8 cellular contexts compared by ENCODE assay signal in genomic region chr1:959730-960039, GRCh38. TPM values are rescaled to one million over a fixed set of nuclear protein-coding genes. Genes with fewer than 3 reads are reported as not detected.
DNase-seq lines count a peak whose midpoint lies in the region; ATAC-seq and TF ChIP-seq lines count a peak whose summit lies in the region.

No MANE protein-coding gene starts in this region.

- peak overlapping the region; percentile 21 for H4K8ac ChIP-seq in trophoblast cell (ENCODE audit: low read depth, low read length)

- no peak overlapping the region for H3K14ac ChIP-seq in trophoblast cell (ENCODE audit: low read length)

- peak overlapping the region in 1 of 7 donors; percentile 75 for H3K27ac Mint-ChIP-seq in CD4-positive, alpha-beta memory T cell

- H3K4me2 ChIP-seq in trophoblast cell (ENCODE audit: low read length): no peak overlapping the region

- H2BK5ac ChIP-seq in trophoblast cell (ENCODE audit: low read depth, low read length, poor library complexity): no peak overlapping the region

- no peaks in the 10 kb centered on the region for H3K27me3 Mint-ChIP-seq in CD4-positive, alpha-beta memory T cell

- peaks cover 10% of the 10 kb centered on the region for H3K79me1 ChIP-seq in trophoblast cell (ENCODE audit: low read length)

- H3K9me3 Mint-ChIP-seq in CD4-positive, alpha-beta memory T cell: no peaks in the 10 kb centered on the region

- H3K27me3 ChIP-seq in CD4-positive, alpha-beta memory T cell (ENCODE audit: insufficient read depth, low read length): no peaks in the 10 kb centered on the region
- H3K27me3 ChIP-seq in Peyer's patch (no peaks in the 10 kb centered on the region), esophagus (ENCODE audit: control insufficient read depth in 1 of 2, insufficient read depth in 2 of 2, low read length in 2 of 2) (no peaks in the 10 kb centered on the region), trophoblast cell (ENCODE audit: insufficient read depth, low read length) (peaks cover 3% of the 10 kb centered on the region)

- peaks cover 7 to 34% (median 18%) of the 10 kb centered on the region in 4 donors for H3K4me1 Mint-ChIP-seq in CD4-positive, alpha-beta memory T cell

- CTCF ChIA-PET in CD4-positive, alpha-beta memory T cell (lab: Charles Lee; ENCODE audit: partially characterized antibody): interaction anchor here (1.2 to 1.5 kb wide), 2 partner anchors 54 to 91 kb away, joined by 4 to 7 read pairs; no protein-coding TSS in a partner anchor

- peaks cover 6 to 25% of the 10 kb centered on the region in 2 donors for H3K36me3 Mint-ChIP-seq in CD4-positive, alpha-beta memory T cell

- H2AK5ac ChIP-seq in trophoblast cell (ENCODE audit: low read length): peak overlapping the region; percentile 5

- ATAC-seq in HG03039 (IDR thresholded peaks at IDR 0.05; ENCODE audit: unreplicated experiment): no peak

- TF ChIP-seq CTCF in Peyer's patch (IDR thresholded peaks at IDR 0.05): no peak

- no peak overlapping the region for H2BK120ac ChIP-seq in trophoblast cell (ENCODE audit: insufficient read depth, low read length, poor library complexity)

- H3K36me3 ChIP-seq in CD4-positive, alpha-beta memory T cell (ENCODE audit: insufficient read depth, low read length): peaks cover 22% of the 10 kb centered on the region
- H3K36me3 ChIP-seq in Peyer's patch: peaks cover 0 to 33% (median 0%) of the 10 kb centered on the region in 3 donors
- peaks cover 5 to 30% of the 10 kb centered on the region in 2 donors for H3K36me3 ChIP-seq in esophagus (ENCODE audit: control insufficient read depth in 2 of 2, insufficient read depth in 2 of 2, low read length in 1 of 2)
- H3K36me3 ChIP-seq in trophoblast cell (ENCODE audit: control insufficient read depth in 1 of 2, insufficient read depth in 2 of 2, low read length in 2 of 2): peaks cover 48 to 55% of the 10 kb centered on the region in 2 experiments

- H3K4me1 ChIP-seq in CD4-positive, alpha-beta memory T cell (ENCODE audit: insufficient read depth, low read length): peaks cover 23% of the 10 kb centered on the region
- H3K4me1 ChIP-seq in Peyer's patch (peaks cover 5 to 36% (median 24%) of the 10 kb centered on the region in 4 donors), esophagus (ENCODE audit: control insufficient read depth in 2 of 2, insufficient read depth in 2 of 2, low read length in 1 of 2) (peaks cover 0 to 11% of the 10 kb centered on the region in 2 donors), trophoblast cell (ENCODE audit: control insufficient read depth in 1 of 2, insufficient read depth in 2 of 2, low read length in 2 of 2) (peaks cover 5 to 15% of the 10 kb centered on the region in 2 experiments)

- H3K9ac ChIP-seq in trophoblast cell (ENCODE audit: low read length): no peak overlapping the region

- peak overlapping the region; percentile 48 to 91 (median 85) for H3K4me3 Mint-ChIP-seq in CD4-positive, alpha-beta memory T cell

- H3K27ac ChIP-seq in CD4-positive, alpha-beta memory T cell (ENCODE audit: low read depth, low read length): peak overlapping the region; percentile 65
- H3K27ac ChIP-seq in Peyer's patch (peak overlapping the region in 1 of 4 donors; percentile 72), esophagus (ENCODE audit: low read depth in 2 of 2, low read length in 1 of 2) (peak overlapping the region in 1 of 2 donors; percentile 8), trophoblast cell (ENCODE audit: low read depth, low read length) (no peak overlapping the region)

- H4K91ac ChIP-seq in trophoblast cell (ENCODE audit: low read depth, low read length): peak overlapping the region; percentile 25

- H4K12ac ChIP-seq in trophoblast cell (ENCODE audit: low read depth, low read length): no peak overlapping the region

- no peaks in the 10 kb centered on the region for H3K9me3 ChIP-seq in CD4-positive, alpha-beta memory T cell (ENCODE audit: control insufficient read depth in 1 of 2, low read length in 2 of 2)
- H3K9me3 ChIP-seq in Peyer's patch (no peaks in the 10 kb centered on the region), esophagus (ENCODE audit: control insufficient read depth in 2 of 2, insufficient read depth in 1 of 2, low read depth in 1 of 2, low read length in 1 of 2) (no peaks in the 10 kb centered on the region), trophoblast cell (ENCODE audit: insufficient read depth, low read depth, low read length) (peaks cover 4% of the 10 kb centered on the region)

- H2AFZ ChIP-seq in trophoblast cell (ENCODE audit: insufficient read depth, low read length, poor library complexity): no peak overlapping the region

- peaks cover 5% of the 10 kb centered on the region for H3K79me2 ChIP-seq in trophoblast cell (ENCODE audit: control insufficient read depth, insufficient read depth, low read length, poor library complexity)

- peak overlapping the region; percentile 51 for H2BK12ac ChIP-seq in trophoblast cell (ENCODE audit: low read length)

- H3K18ac ChIP-seq in trophoblast cell (ENCODE audit: low read length): no peak overlapping the region

- no peak overlapping the region for H3K4ac ChIP-seq in trophoblast cell (ENCODE audit: low read depth, low read length)

- no peak for TF ChIP-seq POLR2A in Peyer's patch (IDR thresholded peaks at IDR 0.05)

- intact Hi-C loops in CD4-positive, alpha-beta memory T cell (cut with micrococcal nuclease): loop anchor here (2.0 to 5.0 kb wide), 2 partner anchors 37 to 53 kb away; partner anchors contain the start of genes ISG15 and SAMD11

- POLR2A ChIA-PET in CD4-positive, alpha-beta memory T cell (lab: Charles Lee; ENCODE audit: partially characterized antibody): interaction anchor here (0.6 to 1.8 kb wide), 4 partner anchors 8 to 109 kb away, joined by 3 to 9 read pairs (median 3); partner anchors contain the start of gene ISG15

- peak overlapping the region in 1 of 2 donors; percentile 83 for H3K4me3 ChIP-seq in CD4-positive, alpha-beta memory T cell (ENCODE audit: low read length in 2 of 2)
- H3K4me3 ChIP-seq in Peyer's patch (peak overlapping the region; percentile 88 to 100 (median 92)), esophagus (ENCODE audit: low read depth in 1 of 2, low read length in 2 of 2) (peak overlapping the region; percentile 91 to 92), trophoblast cell (ENCODE audit: low read depth, low read length) (no peak overlapping the region)

- no peak overlapping the region for H3K23ac ChIP-seq in trophoblast cell (ENCODE audit: low read length)

- peak in 1 of 5 donors; percentile 45 for DNase-seq in CD4-positive, alpha-beta memory T cell
- DNase-seq in Peyer's patch (no peak), trophoblast cell (peak in 1 of 2 donors; percentile 33), NCI-H82 treated with DMSO at 0.1 percent for 48 hours (lab: John Stamatoyannopoulos, UW; ENCODE audit: unreplicated experiment) (no peak), Ammon's horn (ENCODE audit: low spot score) (no peak), AG08395 (ENCODE audit: low spot score) (no peak)

- 27 to 28% methylated on average over 40 of the region's 40 CpGs for WGBS in esophagus, 2 donors
- no CpG with 5 or more reads among the region's 40 CpGs for WGBS in trophoblast cell (ENCODE audit: extremely low coverage, insufficient coverage, insufficient read length)

RNA-seq across cellular contexts. Expression of gene NOC2L, which starts 0.6 kb away (rescaled TPM):
- 10 to 100 TPM; 63.6 to 69.5 TPM for total RNA-seq in CD4-positive, alpha-beta memory T cell
- polyA plus RNA-seq in CD4-positive, alpha-beta memory T cell: 10 to 100 TPM; 63.0 to 67.7 TPM
- 10 to 100 TPM; 18.2 to 58.6 (median 39.9) TPM for total RNA-seq in Peyer's patch
- polyA plus RNA-seq in esophagus: 10 to 100 TPM; 60.8 to 67.4 TPM
- polyA plus RNA-seq in trophoblast cell (2013): 41.5 and 42.0 TPM in 2 replicates

RNA-seq across cellular contexts. Expression of gene KLHL17, which starts 0.7 kb away (rescaled TPM):
- 10 to 100 TPM; 43.4 to 46.5 TPM for total RNA-seq in CD4-positive, alpha-beta memory T cell
- 1 to 10 TPM in 1 of 2 donors, under 1 TPM in 1; 0.89 to 1.7 TPM for polyA plus RNA-seq in CD4-positive, alpha-beta memory T cell
- total RNA-seq in Peyer's patch: 10 to 100 TPM; 14.9 to 17.0 (median 15.8) TPM
- 10 to 100 TPM; 11.9 to 21.8 TPM for polyA plus RNA-seq in esophagus
- 18.1 and 18.5 TPM in 2 replicates for polyA plus RNA-seq in trophoblast cell (2013)

RNA-seq across cellular contexts. Expression of gene PLEKHN1, which starts 6.6 kb away (rescaled TPM):
- 1 to 10 TPM; 2.2 to 2.9 TPM for total RNA-seq in CD4-positive, alpha-beta memory T cell
- under 1 TPM in 1 of 2 donors, not detected in 1; 0.50 TPM for polyA plus RNA-seq in CD4-positive, alpha-beta memory T cell
- total RNA-seq in Peyer's patch: under 1 TPM in 3 of 4 donors, not detected in 1; 0.40 to 0.83 (median 0.47) TPM
- polyA plus RNA-seq in esophagus: 10 to 100 TPM; 35.6 to 74.7 TPM
- polyA plus RNA-seq in trophoblast cell (2013): 1.9 and 2.1 TPM in 2 replicates

RNA-seq across cellular contexts. Expression of gene PERM1, which starts 22.2 kb away (rescaled TPM):
- not detected for total RNA-seq in CD4-positive, alpha-beta memory T cell
- polyA plus RNA-seq in CD4-positive, alpha-beta memory T cell: under 1 TPM in 1 of 2 donors, not detected in 1; 0.16 TPM
- under 1 TPM in 1 of 4 donors, not detected in 3; 0.35 TPM for total RNA-seq in Peyer's patch
- 1 to 10 TPM in 1 of 2 donors, under 1 TPM in 1; 0.47 to 3.4 TPM for polyA plus RNA-seq in esophagus
- not detected in 2 replicates for polyA plus RNA-seq in trophoblast cell (2013)

RNA-seq across cellular contexts. Expression of gene SAMD11, which starts 36.0 kb away (rescaled TPM):
- total RNA-seq in CD4-positive, alpha-beta memory T cell: not detected
- polyA plus RNA-seq in CD4-positive, alpha-beta memory T cell: under 1 TPM in 1 of 2 donors, not detected in 1; 0.10 TPM
- 1 to 10 TPM; 1.1 to 5.0 (median 2.2) TPM for total RNA-seq in Peyer's patch
- 1 to 10 TPM in 1 of 2 donors, under 1 TPM in 1; 0.68 to 1.5 TPM for polyA plus RNA-seq in esophagus
- 16.6 and 18.4 TPM in 2 replicates for polyA plus RNA-seq in trophoblast cell (2013)
